Comparison of ENCODE assay signal across 8 cellular contexts in the genomic region with DNA sequence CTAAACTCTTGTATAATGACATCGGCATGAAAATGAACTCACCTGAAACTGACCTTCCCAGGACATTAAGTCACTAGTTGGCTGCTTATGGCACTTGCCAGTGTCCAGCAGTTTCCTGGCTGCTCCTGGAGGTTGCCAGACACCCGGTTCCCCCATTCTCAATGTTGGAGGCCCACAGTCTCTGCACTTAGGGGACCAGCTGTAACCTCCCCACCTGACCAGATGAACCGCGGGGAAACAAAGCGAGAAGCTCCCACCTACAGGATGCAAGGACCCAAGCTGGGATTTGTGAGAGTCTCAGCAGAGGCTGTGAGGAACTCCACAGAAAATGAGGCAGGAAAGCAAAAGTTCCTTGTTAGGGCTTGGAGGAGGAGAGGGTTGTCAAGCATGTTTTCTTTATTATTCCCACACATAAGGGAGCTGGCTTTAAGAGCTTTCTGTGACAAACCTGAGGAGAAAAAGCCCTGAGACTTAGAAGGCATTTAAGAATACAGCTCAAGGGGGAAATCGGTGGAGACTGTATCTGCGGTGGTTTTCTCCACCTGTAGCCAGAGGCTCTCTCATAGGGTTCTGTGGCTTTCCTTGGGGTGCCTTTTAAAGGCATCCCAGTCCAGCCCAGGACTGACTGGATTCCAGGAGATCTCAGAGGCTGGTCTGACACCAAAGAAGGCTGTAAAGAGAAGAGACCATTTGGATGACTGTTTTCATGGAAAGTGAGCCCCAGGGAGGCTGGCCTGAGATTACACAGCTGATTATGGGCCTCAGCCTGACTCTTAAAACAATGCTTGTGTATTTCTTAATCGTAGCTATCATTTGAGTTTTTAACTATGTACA. TPM values are rescaled to one million over a fixed set of nuclear protein-coding genes. Genes with fewer than 3 reads are reported as not detected.
DNase-seq lines count a peak whose midpoint lies in the region; ATAC-seq and TF ChIP-seq lines count a peak whose summit lies in the region.

No MANE protein-coding gene starts in this region.

- POLR2A ChIA-PET in BJ (lab: Charles Lee), result interaction anchor here (0.5 to 1.4 kb wide), 7 partner anchors 24 to 238 kb away, joined by 3 to 7 read pairs (median 4); no protein-coding TSS in a partner anchor

- CTCF ChIA-PET in BJ (lab: Yijun Ruan, JAX), result interaction anchor here (0.6 to 5.5 kb wide), 46 partner anchors 9 to 305 kb away, joined by 3 to 27 read pairs (median 5); no protein-coding TSS in a partner anchor

- H3K27ac ChIP-seq in colonic mucosa, result peak overlapping the region; percentile 97

- H3K9ac ChIP-seq in colonic mucosa (ENCODE audit: low read depth in 2 of 2, low read length in 2 of 2), result peak overlapping the region; percentile 40 to 98

- no peaks in the 10 kb centered on the region for H3K27me3 ChIP-seq in BJ (ENCODE audit: control insufficient read depth, insufficient read depth, low read length)
- H3K27me3 ChIP-seq in MG63, result no peaks in the 10 kb centered on the region
- H3K27me3 ChIP-seq in colonic mucosa, result no peaks in the 10 kb centered on the region

- H3K36me3 Mint-ChIP-seq in natural killer cell treated with Interleukin-12 subunit alpha and Interleukin-12 subunit beta and Interleukin-15 and Interleukin-18, amount 100 ng/mL, for 72 hours, result no peaks in the 10 kb centered on the region

- H3K9me3 Mint-ChIP-seq in natural killer cell treated with Interleukin-12 subunit alpha and Interleukin-12 subunit beta and Interleukin-15 and Interleukin-18, amount 100 ng/mL, for 72 hours, result no peaks in the 10 kb centered on the region

- peak overlapping the region; percentile 77 for H3K4me3 Mint-ChIP-seq in natural killer cell treated with Interleukin-12 subunit alpha and Interleukin-12 subunit beta and Interleukin-15 and Interleukin-18, amount 100 ng/mL, for 72 hours

- DNase-seq in BJ (ENCODE audit: low read depth) (no peak), MG63 (no peak), colonic mucosa (no peak), cortex of kidney (lab: John Stamatoyannopoulos, UW) (no peak)
- DNase-seq in natural killer cell treated with Interleukin-12 subunit alpha and Interleukin-12 subunit beta and Interleukin-15 and Interleukin-18, amount 100 ng/mL, for 72 hours (ENCODE audit: low spot score), result no peak

- peaks cover 32 to 47% of the 10 kb centered on the region in 2 donors for H3K27me3 Mint-ChIP-seq in natural killer cell treated with Interleukin-12 subunit alpha and Interleukin-12 subunit beta and Interleukin-15 and Interleukin-18, amount 100 ng/mL, for 72 hours

- H3K4me1 ChIP-seq in colonic mucosa, result peaks cover 4% of the 10 kb centered on the region

- H3K9me3 ChIP-seq in MG63, result no peaks in the 10 kb centered on the region
- H3K9me3 ChIP-seq in colonic mucosa, result no peaks in the 10 kb centered on the region

- TF ChIP-seq CTCF in BJ (IDR thresholded peaks at IDR 0.05; ENCODE audit: insufficient read depth, low read depth, low read length) (no peak), colonic mucosa (IDR thresholded peaks at IDR 0.05) (no peak)

- peak overlapping the region; percentile 49 for H3K4me3 ChIP-seq in BJ (ENCODE audit: low read depth, low read length)
- peak overlapping the region; percentile 79 for H3K4me3 ChIP-seq in MG63
- H3K4me3 ChIP-seq in colonic mucosa, result peak overlapping the region; percentile 94

- peak overlapping the region; percentile 10 to 53 for H3K27ac Mint-ChIP-seq in natural killer cell treated with Interleukin-12 subunit alpha and Interleukin-12 subunit beta and Interleukin-15 and Interleukin-18, amount 100 ng/mL, for 72 hours

- intact Hi-C loops in colonic mucosa (cut with DNase I), result loop anchor here (10.0 kb wide), 1 partner anchor 358 kb away; no protein-coding TSS in a partner anchor

- ATAC-seq in natural killer cell treated with Interleukin-12 subunit alpha and Interleukin-12 subunit beta and Interleukin-15 and Interleukin-18, amount 100 ng/mL, for 72 hours, result no peak
- no peak for ATAC-seq in GM18867 (IDR thresholded peaks at IDR 0.05; ENCODE audit: unreplicated experiment)
- ATAC-seq in HG02885 (IDR thresholded peaks at IDR 0.05; ENCODE audit: poor library complexity, unreplicated experiment), result no peak
- no peak for ATAC-seq in GM21723 (IDR thresholded peaks at IDR 0.05; ENCODE audit: unreplicated experiment)

- H3K36me3 ChIP-seq in BJ (ENCODE audit: control insufficient read depth, insufficient read depth, low read length) (peaks cover 16% of the 10 kb centered on the region), MG63 (peaks cover 8% of the 10 kb centered on the region), colonic mucosa (no peaks in the 10 kb centered on the region)

- H3K4me1 Mint-ChIP-seq in natural killer cell treated with Interleukin-12 subunit alpha and Interleukin-12 subunit beta and Interleukin-15 and Interleukin-18, amount 100 ng/mL, for 72 hours (ENCODE audit: low read depth in 2 of 2), result peaks cover 22 to 35% of the 10 kb centered on the region in 2 donors

RNA-seq across cellular contexts. Expression of a gene that starts 4.6 kb away (rescaled TPM):
- 1,575 and 2,338 TPM in 2 replicates for polyA plus RNA-seq in BJ (2011; rRNA removed)
- 714 and 743 TPM in 2 replicates for polyA minus RNA-seq in BJ (2011; rRNA and poly(A)+ RNA removed)
- total RNA-seq in MG63 (2014; rRNA removed; shearing (Covaris generic); ENCODE audit: low replicate concordance), result 441 and 711 TPM in 2 replicates
- total RNA-seq in colonic mucosa, result 100 to 1,000 TPM; 423 to 769 TPM
- 10 to 100 TPM in 1 of 2 donors, 1 to 10 TPM in 1; 7.0 to 12.1 TPM for total RNA-seq in natural killer cell treated with Interleukin-12 subunit alpha and Interleukin-12 subunit beta and Interleukin-15 and Interleukin-18, amount 100 ng/mL, for 72 hours

Comparison
In these comparisons a context has a peak if more than half of its experiments do, and no peak if none do; other contexts are left out.
1. RNA of a gene that starts 4.6 kb away (total RNA-seq): 423 to 769 TPM in colonic mucosa and 441 to 711 TPM in MG63; 7.0 to 12.1 TPM in natural killer cell treated with Interleukin-12 subunit alpha and Interleukin-12 subunit beta and Interleukin-15 and Interleukin-18, amount 100 ng/mL, for 72 hours; every median in the first group is over 10 times any median in the second.
2. Peak in every context shown above with its lines, with median percentiles within 50 percentile points of each other: H3K4me3 ChIP-seq.